8 cellular contexts compared by ENCODE assay signal in the genomic region with DNA sequence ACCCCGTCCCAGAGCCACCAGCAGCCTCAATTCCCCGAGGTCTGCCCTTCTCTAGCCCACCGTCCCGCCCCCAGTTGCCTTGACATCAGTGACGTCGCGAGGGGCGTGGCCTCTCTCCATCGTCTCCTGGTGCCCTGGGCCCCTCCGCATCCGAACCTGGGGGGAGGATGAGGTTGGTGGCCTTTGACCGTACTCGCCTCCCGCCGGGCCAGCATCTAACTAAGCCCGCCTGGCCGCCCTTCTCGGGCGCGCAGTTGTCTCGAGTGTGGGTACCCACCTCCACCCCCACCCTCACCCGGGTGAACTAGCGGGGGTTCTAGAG. TPM values are rescaled to one million over a fixed set of nuclear protein-coding genes. Genes with fewer than 3 reads are reported as not detected.
DNase-seq lines count a peak whose midpoint lies in the region; ATAC-seq and TF ChIP-seq lines count a peak whose summit lies in the region.

No MANE protein-coding gene starts in this region.

- TF ChIP-seq POLR2A in Raji (IDR thresholded peaks at IDR 0.05; ENCODE audit: insufficient read depth, low read depth, low read length) (peak; percentile 68), stomach (IDR thresholded peaks at IDR 0.05) (peak in 1 of 4 donors; percentile 44)

- H3K4me1 ChIP-seq in stomach, result peaks cover 76 to 92% (median 87%) of the 10 kb centered on the region in 4 donors

- peak; percentile 93 for DNase-seq in DMS53 (lab: John Stamatoyannopoulos, UW)
- DNase-seq in activated gamma-delta T cell (lab: John Stamatoyannopoulos, UW), result peak; percentile 78
- peak; percentile 94 for DNase-seq in fibroblast of villous mesenchyme (ENCODE audit: low read depth)
- DNase-seq in neural crest cell (ENCODE audit: low read depth, low spot score), result peak; percentile 94
- DNase-seq in stomach, result peak; percentile 93

- H3K27me3 ChIP-seq in stomach, result no peaks in the 10 kb centered on the region

- H3K36me3 ChIP-seq in KOPT-K1 (ENCODE audit: insufficient read depth, low read length) (no peaks in the 10 kb centered on the region), stomach (no peaks in the 10 kb centered on the region)

- H3K4me1 Mint-ChIP-seq in neural crest cell, result peaks cover 50% of the 10 kb centered on the region

- peak overlapping the region; percentile 64 for H3K4me3 ChIP-seq in fibroblast of villous mesenchyme (ENCODE audit: low read depth, low read length)
- H3K4me3 ChIP-seq in stomach, result peak overlapping the region; percentile 43 to 70 (median 56)

- H3K9me3 ChIP-seq in KOPT-K1 (ENCODE audit: insufficient read depth, low read length, poor library complexity, severe bottlenecking) (no peaks in the 10 kb centered on the region), stomach (no peaks in the 10 kb centered on the region)

- H3K36me3 Mint-ChIP-seq in neural crest cell (ENCODE audit: low read depth), result no peaks in the 10 kb centered on the region

- WGBS in stomach, 5 donors, result 0 to 2% (median 0%) methylated on average over 6 to 23 of the region's 23 CpGs

- TF ChIP-seq EP300 in stomach (IDR thresholded peaks at IDR 0.05), result no peak

- H3K4me3 Mint-ChIP-seq in neural crest cell, result peak overlapping the region; percentile 95

- H3K9me3 Mint-ChIP-seq in neural crest cell, result no peaks in the 10 kb centered on the region

- H3K27ac ChIP-seq in KOPT-K1 (ENCODE audit: low read depth, low read length, poor library complexity, severe bottlenecking) (peak overlapping the region; percentile 99), stomach (peak overlapping the region; percentile 98 to 100 (median 100))

- H3K27me3 Mint-ChIP-seq in neural crest cell (ENCODE audit: low read depth), result no peaks in the 10 kb centered on the region

- TF ChIP-seq CTCF in fibroblast of villous mesenchyme (IDR thresholded peaks at IDR 0.05; ENCODE audit: insufficient read depth, low read depth, low read length) (no peak), neural crest cell (conservative IDR thresholded peaks at IDR 0.05) (no peak), stomach (IDR thresholded peaks at IDR 0.05) (no peak)

- peak; percentile 48 for ATAC-seq in GM21576 (IDR thresholded peaks at IDR 0.05; ENCODE audit: unreplicated experiment)

- intact Hi-C loops in stomach (cut with DNase I; ENCODE audit: low total_unique reads), result loop anchor here (5.0 kb wide), 1 partner anchor 44 kb away; the partner anchor contains the start of gene FKBP5

- peak overlapping the region; percentile 88 for H3K27ac Mint-ChIP-seq in neural crest cell (ENCODE audit: unreplicated experiment)

RNA-seq across cellular contexts. Expression of gene ARMC12, which starts 5.5 kb away (rescaled TPM):
- total RNA-seq in fibroblast of villous mesenchyme (0.43 TPM in 1 of 2 replicates, not detected in the other), neural crest cell (2.7 and 2.9 TPM in 2 replicates), stomach (not detected)
- 1 to 10 TPM; 1.1 to 2.5 (median 2.0) TPM for polyA plus RNA-seq in stomach

RNA-seq across cellular contexts. Expression of gene FKBP5, which starts 42.7 kb away (rescaled TPM):
- 1.3 and 3.2 TPM in 2 replicates for total RNA-seq in fibroblast of villous mesenchyme
- 39.6 and 40.4 TPM in 2 replicates for total RNA-seq in neural crest cell
- total RNA-seq in stomach, result 100 to 1,000 TPM in 4 of 5 donors, 10 to 100 TPM in 1; 68.1 to 209 (median 168) TPM
- polyA plus RNA-seq in stomach, result 10 to 100 TPM; 89.2 to 97.2 (median 91.1) TPM

RNA-seq across cellular contexts. Expression of gene CLPSL2, which starts 45.0 kb away (rescaled TPM):
- total RNA-seq in fibroblast of villous mesenchyme, result not detected in 2 replicates
- total RNA-seq in neural crest cell, result not detected in 2 replicates
- total RNA-seq in stomach, result not detected
- not detected for polyA plus RNA-seq in stomach

RNA-seq across cellular contexts. Expression of gene CLPSL1, which starts 49.4 kb away (rescaled TPM):
- total RNA-seq in fibroblast of villous mesenchyme, result not detected in 2 replicates
- not detected in 2 replicates for total RNA-seq in neural crest cell
- not detected for total RNA-seq in stomach
- polyA plus RNA-seq in stomach, result not detected

Comparison
In these comparisons a context has a peak if more than half of its experiments do, and no peak if none do; other contexts are left out.
1. Peak in every context shown above with its lines: DNase-seq, ATAC-seq, H3K4me3 ChIP-seq and H3K27ac ChIP-seq.